Comparison of ENCODE assay signal across 16 cellular contexts in the genomic region with DNA sequence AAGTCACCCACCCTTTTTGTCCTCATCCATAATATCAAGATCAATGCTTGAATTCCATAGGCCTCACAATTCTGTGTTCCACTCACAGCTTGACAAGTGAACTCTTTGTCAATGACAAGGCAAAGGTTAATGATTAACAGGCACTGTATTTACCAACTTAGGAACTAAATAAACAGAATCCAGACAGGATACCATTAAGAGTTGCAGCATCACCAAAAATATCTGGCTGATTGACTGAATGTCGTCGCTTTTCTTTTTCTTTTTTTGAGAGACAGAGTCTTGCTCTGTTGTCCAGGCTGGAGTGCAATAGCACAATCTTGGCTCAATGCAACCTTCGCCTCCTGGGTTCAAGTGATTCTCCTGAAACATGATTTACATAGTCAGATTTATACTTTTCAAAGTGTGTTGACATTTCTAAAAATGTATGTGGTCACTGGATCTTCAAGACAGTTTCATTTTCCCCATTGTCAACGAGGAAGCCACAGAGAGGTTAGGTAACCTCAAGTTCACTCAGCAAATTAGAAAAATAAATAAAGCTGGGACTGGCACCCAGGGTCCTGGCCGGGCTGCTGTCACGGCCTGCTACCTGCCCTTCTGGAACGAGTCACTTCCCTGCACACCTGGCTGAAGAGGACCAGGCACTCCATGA.
A peak's percentile ranks its signal among the peaks of the same experiment; 100 is the strongest.
DNase-seq lines count a peak whose midpoint lies in the region; ATAC-seq and TF ChIP-seq lines count a peak whose summit lies in the region.
"Had no signal": no experiment of that assay in that cellular context is flagged by ENCODE, and none has a peak within 500 bp of the region (broad histone marks: within the 10 kb centered on the region; RNA-seq: fewer than 3 reads in every experiment).

No MANE protein-coding gene starts in this region.

- H2BK5ac ChIP-seq in mesendoderm (ENCODE audit: low read length): no peak overlapping the region

- no peak for TF ChIP-seq CTCF in left lung (IDR thresholded peaks at IDR 0.05)
- TF ChIP-seq CTCF in upper lobe of right lung (IDR thresholded peaks at IDR 0.05): no peak

- no peak overlapping the region for H3K27ac Mint-ChIP-seq in activated naive CD4-positive, alpha-beta T cell treated with anti-CD3 and anti-CD28 coated beads, Interleukin-2, amount 50 U/mL, for 24 hours
- H3K27ac Mint-ChIP-seq in activated naive CD4-positive, alpha-beta T cell treated with anti-CD3 and anti-CD28 coated beads, Interleukin-2, amount 50 U/mL, for 72 hours: peak overlapping the region in 1 of 2 donors; percentile 30
- H3K27ac Mint-ChIP-seq: memory B cell had no signal

- no peak overlapping the region for H2BK15ac ChIP-seq in mesendoderm (replicated peaks; ENCODE audit: low read depth)

- H3K18ac ChIP-seq in mesendoderm (ENCODE audit: low read length): no peak overlapping the region

- no peaks in the 10 kb centered on the region for H3K9me3 Mint-ChIP-seq in activated naive CD4-positive, alpha-beta T cell treated with anti-CD3 and anti-CD28 coated beads, Interleukin-2, amount 50 U/mL, for 24 hours
- peaks cover 3 to 4% of the 10 kb centered on the region in 2 donors for H3K9me3 Mint-ChIP-seq in activated naive CD4-positive, alpha-beta T cell treated with anti-CD3 and anti-CD28 coated beads, Interleukin-2, amount 50 U/mL, for 72 hours

- H3K9me3 ChIP-seq in left lung: no peaks in the 10 kb centered on the region
- no peaks in the 10 kb centered on the region for H3K9me3 ChIP-seq in upper lobe of right lung
- H3K9me3 ChIP-seq: prostate gland had no signal

- no peak overlapping the region for H3K4ac ChIP-seq in mesendoderm (ENCODE audit: low read depth, low read length)

- H3K56ac ChIP-seq in mesendoderm (ENCODE audit: low read length): no peak overlapping the region

- no peak overlapping the region for H2AK5ac ChIP-seq in mesendoderm (ENCODE audit: low read length)

- H3K27me3 ChIP-seq in left lung (no peaks in the 10 kb centered on the region), upper lobe of right lung (no peaks in the 10 kb centered on the region), mesendoderm (ENCODE audit: insufficient read depth, low read length, poor library complexity) (no peaks in the 10 kb centered on the region)

- no peak overlapping the region for H3K9ac ChIP-seq in mesendoderm (ENCODE audit: low read length)

- peaks cover 13% of the 10 kb centered on the region for H3K36me3 Mint-ChIP-seq in activated naive CD4-positive, alpha-beta T cell treated with anti-CD3 and anti-CD28 coated beads, Interleukin-2, amount 50 U/mL, for 24 hours
- peaks cover 4 to 9% of the 10 kb centered on the region in 2 donors for H3K36me3 Mint-ChIP-seq in activated naive CD4-positive, alpha-beta T cell treated with anti-CD3 and anti-CD28 coated beads, Interleukin-2, amount 50 U/mL, for 72 hours

- H2BK120ac ChIP-seq in mesendoderm (ENCODE audit: low read depth, low read length): no peak overlapping the region

- no peak overlapping the region for H3K4me3 ChIP-seq in left lung
- no peak overlapping the region for H3K4me3 ChIP-seq in upper lobe of right lung
- no peak overlapping the region for H3K4me3 ChIP-seq in mesendoderm (ENCODE audit: low read length)
- H3K4me3 ChIP-seq: PC-9, prostate gland had no signal

- H3K36me3 ChIP-seq in left lung (no peaks in the 10 kb centered on the region), upper lobe of right lung (no peaks in the 10 kb centered on the region), mesendoderm (ENCODE audit: control insufficient read depth, insufficient read depth, low read length) (peaks cover 16% of the 10 kb centered on the region)
- H3K36me3 ChIP-seq: prostate gland had no signal

- intact Hi-C loops in left lung (cut with DNase I): no loop called here
- intact Hi-C loops in upper lobe of right lung (cut with DNase I): no loop called here

- no CpG with 5 or more reads among the region's 7 CpGs for WGBS in mesendoderm (ENCODE audit: extremely low coverage, insufficient coverage, low lambda C conversion rate)

- H3K23ac ChIP-seq in mesendoderm (ENCODE audit: low read length): no peak overlapping the region

- no peak overlapping the region for H3K27ac ChIP-seq in left lung
- H3K27ac ChIP-seq in upper lobe of right lung: no peak overlapping the region
- H3K27ac ChIP-seq in mesendoderm (ENCODE audit: low read depth, low read length): no peak overlapping the region
- H3K27ac ChIP-seq: PC-9 had no signal

- ATAC-seq in activated naive CD4-positive, alpha-beta T cell treated with anti-CD3 and anti-CD28 coated beads, Interleukin-2, amount 50 U/mL, for 72 hours: no peak
- ATAC-seq in left lung (peak; percentile 62), upper lobe of right lung (peak; percentile 56), GM21723 (IDR thresholded peaks at IDR 0.05; ENCODE audit: unreplicated experiment) (no peak)
- ATAC-seq: esophagus mucosa had no signal

- no peaks in the 10 kb centered on the region for H3K79me1 ChIP-seq in mesendoderm (ENCODE audit: low read length)

- peaks cover 61% of the 10 kb centered on the region for H3K4me1 Mint-ChIP-seq in activated naive CD4-positive, alpha-beta T cell treated with anti-CD3 and anti-CD28 coated beads, Interleukin-2, amount 50 U/mL, for 24 hours

- H4K5ac ChIP-seq in mesendoderm (ENCODE audit: low read length): no peak overlapping the region

- peak overlapping the region; percentile 35 for H3K4me3 Mint-ChIP-seq in activated naive CD4-positive, alpha-beta T cell treated with anti-CD3 and anti-CD28 coated beads, Interleukin-2, amount 50 U/mL, for 24 hours
- H3K4me3 Mint-ChIP-seq: memory B cell had no signal

- H3K4me1 ChIP-seq in left lung: peaks cover 12 to 31% of the 10 kb centered on the region in 2 donors
- H3K4me1 ChIP-seq in upper lobe of right lung: peaks cover 47% of the 10 kb centered on the region
- no peaks in the 10 kb centered on the region for H3K4me1 ChIP-seq in mesendoderm (ENCODE audit: control insufficient read depth, low read depth, low read length)

- H3K79me2 ChIP-seq in mesendoderm (ENCODE audit: control insufficient read depth, insufficient read depth, low read length): no peaks in the 10 kb centered on the region

- no peak for DNase-seq in activated naive CD4-positive, alpha-beta T cell treated with anti-CD3 and anti-CD28 coated beads, Interleukin-2, amount 50 U/mL, for 72 hours (ENCODE audit: low spot score in 2 of 2)
- DNase-seq in RPMI8226 (peak; percentile 28), left lung (peak in 1 of 2 donors; percentile 64), upper lobe of right lung (no peak), activated gamma-delta T cell treated with Interleukin-2 at 50 U/mL for 16 hours (no peak), mesendoderm (no peak)
- DNase-seq: amniotic stem cell, GOT3, NCI-H2107, T1000 had no signal

- no peak overlapping the region for H3K4me2 ChIP-seq in mesendoderm (ENCODE audit: low read length)
- H3K4me2 ChIP-seq: PC-9 had no signal

- no peaks in the 10 kb centered on the region for H3K27me3 Mint-ChIP-seq in activated naive CD4-positive, alpha-beta T cell treated with anti-CD3 and anti-CD28 coated beads, Interleukin-2, amount 50 U/mL, for 24 hours

- H4K8ac ChIP-seq in mesendoderm (ENCODE audit: low read depth, low read length): no peak overlapping the region

Comparison
In these comparisons a context has a peak if more than half of its experiments do, and no peak if none do; other contexts are left out.
1. ATAC-seq: peak in left lung (single experiment) and upper lobe of right lung (single experiment); none in activated naive CD4-positive, alpha-beta T cell treated with anti-CD3 and anti-CD28 coated beads, Interleukin-2, amount 50 U/mL, for 72 hours (0 of 2) and GM21723 (single experiment).